31 cellular contexts compared by ENCODE assay signal in genomic region chr2:118255301-118255700, GRCh38.
"Had no signal": no experiment of that assay in that cellular context is flagged by ENCODE, and none has a peak within 500 bp of the region (broad histone marks: within the 10 kb centered on the region; RNA-seq: fewer than 3 reads in every experiment).

No MANE protein-coding gene starts in this region.

- H3K27ac Mint-ChIP-seq: activated CD4-positive, alpha-beta memory T cell treated with anti-CD3 and anti-CD28 coated beads, Interleukin-2, amount 10 ng/mL, durations not matched to agents 7 days and 5 days; activated CD4-positive, alpha-beta T cell treated with anti-CD3 and anti-CD28 coated beads for 36 hours; activated naive CD4-positive, alpha-beta T cell treated with anti-CD3 and anti-CD28 coated beads, Interleukin-2, amount 50 U/mL, for 24 hours; T-cell had no signal

- H3K36me3 Mint-ChIP-seq: activated naive CD4-positive, alpha-beta T cell treated with anti-CD3 and anti-CD28 coated beads, Interleukin-2, amount 50 U/mL, for 24 hours; T-cell had no signal

- H3K9me3 ChIP-seq: breast epithelium had no signal

- H3K27me3 ChIP-seq: breast epithelium, MG63 had no signal

- H3K27ac ChIP-seq: breast epithelium, KMS-11, SK-N-MC had no signal

- DNase-seq: activated CD4-positive, alpha-beta memory T cell treated with anti-CD3 and anti-CD28 coated beads, Interleukin-2, amount 10 ng/mL, durations not matched to agents 7 days and 5 days; activated CD4-positive, alpha-beta T cell treated with anti-CD3 and anti-CD28 coated beads for 36 hours; activated CD4-positive, alpha-beta T cell treated with anti-CD3 and anti-CD28 coated beads, Interleukin-2, amount 50 U/mL, for 1 hour; activated CD4-positive, CD25-positive, alpha-beta regulatory T cell; activated CD8-positive, alpha-beta memory T cell treated with anti-CD3 and anti-CD28 coated beads, Interleukin-2, amount 50 U/mL, for 4 hours; activated T-cell treated with anti-CD3 and anti-CD28 coated beads, Interleukin-2, amount 50 U/mL, for 1 hour; aorta; caudate nucleus; MG63; MV-4-11; NCI-H1092 treated with DMSO at 0.1 percent for 48 hours; NCI-H1417 treated with DMSO at 0.1 percent for 48 hours; NCI-H1694; NCI-H2029; NCI-H2107; NCI-H2171 treated with DMSO at 0.1 percent for 48 hours; NCI-H226; NCI-H510A; NCI-H69; NK-92 treated with Interleukin-12 subunit alpha and Interleukin-12 subunit beta, amount 100 ng/mL, for 24 hours; OCI-M1; RPMI8226; T-cell; T-helper 2 cell; T1000 had no signal

- ATAC-seq: activated CD4-positive, alpha-beta T cell treated with anti-CD3 and anti-CD28 coated beads for 36 hours; Panc1; Right ventricle myocardium inferior; T-cell had no signal

- H3K36me3 ChIP-seq: breast epithelium, MG63 had no signal

- H3K4me1 Mint-ChIP-seq: activated CD4-positive, alpha-beta memory T cell treated with anti-CD3 and anti-CD28 coated beads, Interleukin-2, amount 10 ng/mL, durations not matched to agents 7 days and 5 days; activated CD4-positive, alpha-beta T cell treated with anti-CD3 and anti-CD28 coated beads for 36 hours; activated naive CD4-positive, alpha-beta T cell treated with anti-CD3 and anti-CD28 coated beads, Interleukin-2, amount 50 U/mL, for 24 hours; T-cell had no signal

- H3K4me3 Mint-ChIP-seq: activated CD4-positive, alpha-beta memory T cell treated with anti-CD3 and anti-CD28 coated beads, Interleukin-2, amount 10 ng/mL, durations not matched to agents 7 days and 5 days; activated CD4-positive, alpha-beta T cell treated with anti-CD3 and anti-CD28 coated beads for 36 hours; activated naive CD4-positive, alpha-beta T cell treated with anti-CD3 and anti-CD28 coated beads, Interleukin-2, amount 50 U/mL, for 24 hours; T-cell had no signal

- H3K9ac ChIP-seq: KMS-11 had no signal

- H3K4me3 ChIP-seq: breast epithelium, MG63, SK-N-MC had no signal

- H3K4me1 ChIP-seq: breast epithelium had no signal

- H3K9me3 Mint-ChIP-seq: activated CD4-positive, alpha-beta memory T cell treated with anti-CD3 and anti-CD28 coated beads, Interleukin-2, amount 10 ng/mL, durations not matched to agents 7 days and 5 days; activated naive CD4-positive, alpha-beta T cell treated with anti-CD3 and anti-CD28 coated beads, Interleukin-2, amount 50 U/mL, for 24 hours; T-cell had no signal

- H3K4me2 ChIP-seq: KMS-11 had no signal
